Comparison of ENCODE assay signal across 1 cellular context in genomic region chr19:35797663-35798062, GRCh38.
TF ChIP-seq lines count a peak whose summit lies in the region.

No MANE protein-coding gene starts in this region.

TF ChIP-seq in HepG2, 621 proteins besides CTCF, POLR2A, EP300 and RAD21 (continued from another document and continues in another):
- TF ChIP-seq, protein P1, sequence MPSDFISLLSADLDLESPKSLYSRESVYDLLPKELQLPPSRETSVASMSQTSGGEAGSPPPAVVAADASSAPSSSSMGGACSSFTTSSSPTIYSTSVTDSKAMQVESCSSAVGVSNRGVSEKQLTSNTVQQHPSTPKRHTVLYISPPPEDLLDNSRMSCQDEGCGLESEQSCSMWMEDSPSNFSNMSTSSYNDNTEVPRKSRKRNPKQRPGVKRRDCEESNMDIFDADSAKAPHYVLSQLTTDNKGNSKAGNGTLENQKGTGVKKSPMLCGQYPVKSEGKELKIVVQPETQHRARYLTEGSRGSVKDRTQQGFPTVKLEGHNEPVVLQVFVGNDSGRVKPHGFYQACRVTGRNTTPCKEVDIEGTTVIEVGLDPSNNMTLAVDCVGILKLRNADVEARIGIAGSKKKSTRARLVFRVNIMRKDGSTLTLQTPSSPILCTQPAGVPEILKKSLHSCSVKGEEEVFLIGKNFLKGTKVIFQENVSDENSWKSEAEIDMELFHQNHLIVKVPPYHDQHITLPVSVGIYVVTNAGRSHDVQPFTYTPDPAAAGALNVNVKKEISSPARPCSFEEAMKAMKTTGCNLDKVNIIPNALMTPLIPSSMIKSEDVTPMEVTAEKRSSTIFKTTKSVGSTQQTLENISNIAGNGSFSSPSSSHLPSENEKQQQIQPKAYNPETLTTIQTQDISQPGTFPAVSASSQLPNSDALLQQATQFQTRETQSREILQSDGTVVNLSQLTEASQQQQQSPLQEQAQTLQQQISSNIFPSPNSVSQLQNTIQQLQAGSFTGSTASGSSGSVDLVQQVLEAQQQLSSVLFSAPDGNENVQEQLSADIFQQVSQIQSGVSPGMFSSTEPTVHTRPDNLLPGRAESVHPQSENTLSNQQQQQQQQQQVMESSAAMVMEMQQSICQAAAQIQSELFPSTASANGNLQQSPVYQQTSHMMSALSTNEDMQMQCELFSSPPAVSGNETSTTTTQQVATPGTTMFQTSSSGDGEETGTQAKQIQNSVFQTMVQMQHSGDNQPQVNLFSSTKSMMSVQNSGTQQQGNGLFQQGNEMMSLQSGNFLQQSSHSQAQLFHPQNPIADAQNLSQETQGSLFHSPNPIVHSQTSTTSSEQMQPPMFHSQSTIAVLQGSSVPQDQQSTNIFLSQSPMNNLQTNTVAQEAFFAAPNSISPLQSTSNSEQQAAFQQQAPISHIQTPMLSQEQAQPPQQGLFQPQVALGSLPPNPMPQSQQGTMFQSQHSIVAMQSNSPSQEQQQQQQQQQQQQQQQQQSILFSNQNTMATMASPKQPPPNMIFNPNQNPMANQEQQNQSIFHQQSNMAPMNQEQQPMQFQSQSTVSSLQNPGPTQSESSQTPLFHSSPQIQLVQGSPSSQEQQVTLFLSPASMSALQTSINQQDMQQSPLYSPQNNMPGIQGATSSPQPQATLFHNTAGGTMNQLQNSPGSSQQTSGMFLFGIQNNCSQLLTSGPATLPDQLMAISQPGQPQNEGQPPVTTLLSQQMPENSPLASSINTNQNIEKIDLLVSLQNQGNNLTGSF (CRISPR knock-in tag; IDR thresholded peaks at IDR 0.05) = peak; percentile 79; the same call in 1 of the 2 replicates
- TF ChIP-seq CC2D1A (CRISPR knock-in tag; IDR thresholded peaks at IDR 0.05) (no peak), SALL1 (CRISPR knock-in tag; IDR thresholded peaks at IDR 0.05) (peak; percentile 61), KAT2B (IDR thresholded peaks at IDR 0.05; ENCODE audit: borderline replicate concordance, low read depth, low read length) (no peak), ZNF883 (CRISPR knock-in tag; IDR thresholded peaks at IDR 0.05; ENCODE audit: not compliant biosample characterization) (peak; percentile 52), FOXA3 (CRISPR knock-in tag; IDR thresholded peaks at IDR 0.05) (peak; percentile 8; the same call in 1 of the 2 replicates), NRL (CRISPR knock-in tag; IDR thresholded peaks at IDR 0.05; ENCODE audit: borderline replicate concordance) (peak; percentile 48; the same call in 1 of the 2 replicates), MXD1 (CRISPR knock-in tag; IDR thresholded peaks at IDR 0.05) (peak; percentile 71; the same call in 1 of the 2 replicates), GATAD2A (CRISPR knock-in tag; IDR thresholded peaks at IDR 0.05) (no peak), ZNF274 (CRISPR knock-in tag; IDR thresholded peaks at IDR 0.05) (peak; percentile 81), ATF7-NPFF (CRISPR knock-in tag; IDR thresholded peaks at IDR 0.05; ENCODE audit: low read depth) (peak; percentile 32; the same call in 1 of the 2 replicates), MTERF4 (CRISPR knock-in tag; IDR thresholded peaks at IDR 0.05) (no peak), CAMTA2 (CRISPR knock-in tag; IDR thresholded peaks at IDR 0.05; ENCODE audit: borderline replicate concordance) (no peak), KDM5B (CRISPR knock-in tag; IDR thresholded peaks at IDR 0.05; ENCODE audit: borderline replicate concordance) (peak; percentile 77; the same call in 1 of the 2 replicates), ZSCAN29 (CRISPR knock-in tag; conservative IDR thresholded peaks at IDR 0.05) (no peak), POLR2AphosphoS5 (IDR thresholded peaks at IDR 0.05; ENCODE audit: low read depth, low read length) (0 out of 2 replicates have a peak, but pooled peaks have one; percentile 20), BRD4 (CRISPR knock-in tag; IDR thresholded peaks at IDR 0.05) (no peak), AGO1 (IDR thresholded peaks at IDR 0.05; ENCODE audit: low read depth, low read length, poor library complexity, severe bottlenecking) (peak; percentile 90), ZNF607 (CRISPR knock-in tag; IDR thresholded peaks at IDR 0.05; ENCODE audit: borderline replicate concordance) (peak; percentile 39; the same call in 1 of the 2 replicates), ZNF430 (CRISPR knock-in tag; IDR thresholded peaks at IDR 0.05) (peak; percentile 78), THAP11 (CRISPR knock-in tag; IDR thresholded peaks at IDR 0.05) (0 out of 2 replicates have a peak, but pooled peaks have one; percentile 37), HOXA7 (CRISPR knock-in tag; IDR thresholded peaks at IDR 0.05) (no peak), BHLHE40 (IDR thresholded peaks at IDR 0.05; ENCODE audit: low read length) (no peak), SMC3 (IDR thresholded peaks at IDR 0.05; ENCODE audit: low read length) (no peak), MED1 (CRISPR knock-in tag; IDR thresholded peaks at IDR 0.05) (peak; percentile 20; the same call in 1 of the 2 replicates), ZSCAN21 (CRISPR knock-in tag; IDR thresholded peaks at IDR 0.05; ENCODE audit: borderline replicate concordance) (peak; percentile 77), SRSF1 (optimal IDR thresholded peaks at IDR 0.05; ENCODE audit: low read depth, low read length) (no peak), ZNF121 (CRISPR knock-in tag; IDR thresholded peaks at IDR 0.05) (0 out of 2 replicates have a peak, but pooled peaks have one; percentile 12), ZMYM2 (CRISPR knock-in tag; IDR thresholded peaks at IDR 0.05) (0 out of 2 replicates have a peak, but pooled peaks have one; percentile 18), E2F5 (CRISPR knock-in tag; conservative IDR thresholded peaks at IDR 0.05) (no peak), MEIS2 (CRISPR knock-in tag; IDR thresholded peaks at IDR 0.05) (peak; percentile 32; the same call in 1 of the 2 replicates), ZNF263 (CRISPR knock-in tag; IDR thresholded peaks at IDR 0.05) (0 out of 2 replicates have a peak, but pooled peaks have one; percentile 29), AGO2 (optimal IDR thresholded peaks at IDR 0.05; ENCODE audit: low read depth, low read length) (peak; percentile 58), KDM4B (CRISPR knock-in tag; IDR thresholded peaks at IDR 0.05) (no peak), NCOA2 (CRISPR knock-in tag; IDR thresholded peaks at IDR 0.05) (peak; percentile 30; the same call in 1 of the 2 replicates), KDM2A (CRISPR knock-in tag; IDR thresholded peaks at IDR 0.05; ENCODE audit: borderline replicate concordance, low read depth) (peak; percentile 93), SP4 (CRISPR knock-in tag; IDR thresholded peaks at IDR 0.05) (0 out of 2 replicates have a peak, but pooled peaks have one; percentile 40), ZNF775 (CRISPR knock-in tag; IDR thresholded peaks at IDR 0.05; ENCODE audit: borderline replicate concordance) (no peak), ZBTB38 (CRISPR knock-in tag; IDR thresholded peaks at IDR 0.05) (0 out of 2 replicates have a peak, but pooled peaks have one; percentile 15), XRCC5 (optimal IDR thresholded peaks at IDR 0.05; ENCODE audit: low read length) (no peak), TFDP2 (CRISPR knock-in tag; IDR thresholded peaks at IDR 0.05) (peak; percentile 69), ZFY (CRISPR knock-in tag; IDR thresholded peaks at IDR 0.05) (peak; percentile 49; the same call in 1 of the 2 replicates), ZNF232 (CRISPR knock-in tag; IDR thresholded peaks at IDR 0.05; ENCODE audit: borderline replicate concordance) (peak; percentile 74; the same call in 1 of the 2 replicates), BORCS8-MEF2B (CRISPR knock-in tag; IDR thresholded peaks at IDR 0.05) (0 out of 2 replicates have a peak, but pooled peaks have one; percentile 64), ZNF501 (CRISPR knock-in tag; IDR thresholded peaks at IDR 0.05) (peak; percentile 46), PAF1 (CRISPR knock-in tag; IDR thresholded peaks at IDR 0.05) (peak; percentile 77; the same call in 1 of the 2 replicates), GATAD1 (CRISPR knock-in tag; IDR thresholded peaks at IDR 0.05) (0 out of 2 replicates have a peak, but pooled peaks have one; percentile 10), SPEN (CRISPR knock-in tag; IDR thresholded peaks at IDR 0.05; ENCODE audit: low read depth) (peak; percentile 52; the same call in 1 of the 2 replicates), ZNF264 (CRISPR knock-in tag; IDR thresholded peaks at IDR 0.05) (no peak), IRX3 (CRISPR knock-in tag; IDR thresholded peaks at IDR 0.05; ENCODE audit: borderline replicate concordance, low read depth) (no peak), KLF6 (CRISPR knock-in tag; IDR thresholded peaks at IDR 0.05) (0 out of 2 replicates have a peak, but pooled peaks have one; percentile 35)
- TF ChIP-seq, protein P2, sequence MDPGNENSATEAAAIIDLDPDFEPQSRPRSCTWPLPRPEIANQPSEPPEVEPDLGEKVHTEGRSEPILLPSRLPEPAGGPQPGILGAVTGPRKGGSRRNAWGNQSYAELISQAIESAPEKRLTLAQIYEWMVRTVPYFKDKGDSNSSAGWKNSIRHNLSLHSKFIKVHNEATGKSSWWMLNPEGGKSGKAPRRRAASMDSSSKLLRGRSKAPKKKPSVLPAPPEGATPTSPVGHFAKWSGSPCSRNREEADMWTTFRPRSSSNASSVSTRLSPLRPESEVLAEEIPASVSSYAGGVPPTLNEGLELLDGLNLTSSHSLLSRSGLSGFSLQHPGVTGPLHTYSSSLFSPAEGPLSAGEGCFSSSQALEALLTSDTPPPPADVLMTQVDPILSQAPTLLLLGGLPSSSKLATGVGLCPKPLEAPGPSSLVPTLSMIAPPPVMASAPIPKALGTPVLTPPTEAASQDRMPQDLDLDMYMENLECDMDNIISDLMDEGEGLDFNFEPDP (CRISPR knock-in tag; conservative IDR thresholded peaks at IDR 0.05) = 0 out of 2 replicates have a peak, but pooled peaks have one; percentile 78
- TF ChIP-seq, protein P3, sequence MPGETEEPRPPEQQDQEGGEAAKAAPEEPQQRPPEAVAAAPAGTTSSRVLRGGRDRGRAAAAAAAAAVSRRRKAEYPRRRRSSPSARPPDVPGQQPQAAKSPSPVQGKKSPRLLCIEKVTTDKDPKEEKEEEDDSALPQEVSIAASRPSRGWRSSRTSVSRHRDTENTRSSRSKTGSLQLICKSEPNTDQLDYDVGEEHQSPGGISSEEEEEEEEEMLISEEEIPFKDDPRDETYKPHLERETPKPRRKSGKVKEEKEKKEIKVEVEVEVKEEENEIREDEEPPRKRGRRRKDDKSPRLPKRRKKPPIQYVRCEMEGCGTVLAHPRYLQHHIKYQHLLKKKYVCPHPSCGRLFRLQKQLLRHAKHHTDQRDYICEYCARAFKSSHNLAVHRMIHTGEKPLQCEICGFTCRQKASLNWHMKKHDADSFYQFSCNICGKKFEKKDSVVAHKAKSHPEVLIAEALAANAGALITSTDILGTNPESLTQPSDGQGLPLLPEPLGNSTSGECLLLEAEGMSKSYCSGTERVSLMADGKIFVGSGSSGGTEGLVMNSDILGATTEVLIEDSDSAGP (CRISPR knock-in tag; IDR thresholded peaks at IDR 0.05; ENCODE audit: borderline replicate concordance) = peak; percentile 37; the same call in 1 of the 2 replicates
- TF ChIP-seq, protein P4, sequence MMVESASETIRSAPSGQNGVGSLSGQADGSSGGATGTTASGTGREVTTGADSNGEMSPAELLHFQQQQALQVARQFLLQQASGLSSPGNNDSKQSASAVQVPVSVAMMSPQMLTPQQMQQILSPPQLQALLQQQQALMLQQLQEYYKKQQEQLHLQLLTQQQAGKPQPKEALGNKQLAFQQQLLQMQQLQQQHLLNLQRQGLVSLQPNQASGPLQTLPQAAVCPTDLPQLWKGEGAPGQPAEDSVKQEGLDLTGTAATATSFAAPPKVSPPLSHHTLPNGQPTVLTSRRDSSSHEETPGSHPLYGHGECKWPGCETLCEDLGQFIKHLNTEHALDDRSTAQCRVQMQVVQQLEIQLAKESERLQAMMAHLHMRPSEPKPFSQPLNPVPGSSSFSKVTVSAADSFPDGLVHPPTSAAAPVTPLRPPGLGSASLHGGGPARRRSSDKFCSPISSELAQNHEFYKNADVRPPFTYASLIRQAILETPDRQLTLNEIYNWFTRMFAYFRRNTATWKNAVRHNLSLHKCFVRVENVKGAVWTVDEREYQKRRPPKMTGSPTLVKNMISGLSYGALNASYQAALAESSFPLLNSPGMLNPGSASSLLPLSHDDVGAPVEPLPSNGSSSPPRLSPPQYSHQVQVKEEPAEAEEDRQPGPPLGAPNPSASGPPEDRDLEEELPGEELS (CRISPR knock-in tag; IDR thresholded peaks at IDR 0.05) = peak; percentile 26; the same call in 1 of the 2 replicates
- TF ChIP-seq, protein P5, sequence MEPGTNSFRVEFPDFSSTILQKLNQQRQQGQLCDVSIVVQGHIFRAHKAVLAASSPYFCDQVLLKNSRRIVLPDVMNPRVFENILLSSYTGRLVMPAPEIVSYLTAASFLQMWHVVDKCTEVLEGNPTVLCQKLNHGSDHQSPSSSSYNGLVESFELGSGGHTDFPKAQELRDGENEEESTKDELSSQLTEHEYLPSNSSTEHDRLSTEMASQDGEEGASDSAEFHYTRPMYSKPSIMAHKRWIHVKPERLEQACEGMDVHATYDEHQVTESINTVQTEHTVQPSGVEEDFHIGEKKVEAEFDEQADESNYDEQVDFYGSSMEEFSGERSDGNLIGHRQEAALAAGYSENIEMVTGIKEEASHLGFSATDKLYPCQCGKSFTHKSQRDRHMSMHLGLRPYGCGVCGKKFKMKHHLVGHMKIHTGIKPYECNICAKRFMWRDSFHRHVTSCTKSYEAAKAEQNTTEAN (CRISPR knock-in tag; conservative IDR thresholded peaks at IDR 0.05) = 0 out of 2 replicates have a peak, but pooled peaks have one; percentile 35
